8 cellular contexts compared by ENCODE assay signal in the genomic region with DNA sequence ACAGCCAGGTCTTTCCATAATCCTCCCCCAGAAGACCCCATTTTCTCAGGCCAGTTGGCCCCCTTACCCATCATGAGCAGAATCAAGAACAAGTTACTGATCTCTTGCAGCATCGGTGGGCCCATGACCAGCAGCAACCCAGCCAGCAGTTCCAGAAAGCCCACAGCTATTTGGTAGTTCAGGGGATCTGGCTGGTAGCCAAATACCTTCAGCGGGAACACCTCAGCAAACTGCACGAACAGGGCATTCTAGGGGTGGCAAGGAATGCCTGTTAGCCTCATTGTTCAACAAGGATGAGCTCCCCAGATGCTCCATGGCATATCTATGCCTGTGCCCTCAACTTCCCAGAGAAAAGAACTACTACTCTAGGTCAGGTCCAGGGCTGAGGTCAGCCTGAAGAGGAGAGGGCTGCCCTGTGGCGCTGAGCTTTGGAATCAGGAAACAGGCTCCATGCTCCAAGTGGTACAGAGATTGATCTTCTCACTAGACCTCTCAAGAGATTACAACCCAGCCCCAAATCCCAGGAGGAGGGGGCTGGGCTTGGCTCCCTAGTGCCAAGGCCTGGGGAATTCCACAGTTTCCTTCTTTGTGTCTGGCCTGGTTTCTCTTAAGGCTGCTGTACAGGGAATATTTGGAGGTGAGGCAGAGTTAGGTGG. TPM values are rescaled to one million over a fixed set of nuclear protein-coding genes. Genes with fewer than 3 reads are reported as not detected.
DNase-seq lines count a peak whose midpoint lies in the region; ATAC-seq and TF ChIP-seq lines count a peak whose summit lies in the region.

No MANE protein-coding gene starts in this region.

- H3K27me3 ChIP-seq in DND-41 (ENCODE audit: insufficient read depth, low read length, poor library complexity) (no peaks in the 10 kb centered on the region), OCI-LY1 (ENCODE audit: insufficient read depth, low read length) (no peaks in the 10 kb centered on the region), parathyroid adenoma (ENCODE audit: control insufficient read depth, insufficient read depth, low read length) (no peaks in the 10 kb centered on the region)

- H3K36me3 ChIP-seq in DND-41 (ENCODE audit: insufficient read depth, low read length) (peaks cover 11% of the 10 kb centered on the region), OCI-LY1 (ENCODE audit: insufficient read depth, low read length) (peaks cover 17% of the 10 kb centered on the region), parathyroid adenoma (ENCODE audit: control insufficient read depth, insufficient read depth, low read length) (no peaks in the 10 kb centered on the region)

- DNase-seq in DND-41: no peak
- no peak for DNase-seq in endothelial cell (ENCODE audit: low spot score)
- no peak for DNase-seq in MV-4-11 (lab: John Stamatoyannopoulos, UW)

- H2AFZ ChIP-seq in DND-41 (ENCODE audit: low read depth, low read length) (peak overlapping the region; percentile 100; the same call in 1 of the 2 replicates), OCI-LY1 (ENCODE audit: low read length) (no peak overlapping the region), parathyroid adenoma (no peak overlapping the region)

- no peaks in the 10 kb centered on the region for H3F3A ChIP-seq in OCI-LY1 (ENCODE audit: insufficient read depth, low read length)

- H3K4me1 ChIP-seq in DND-41 (ENCODE audit: insufficient read depth, low read length) (peaks cover 31% of the 10 kb centered on the region), OCI-LY1 (ENCODE audit: insufficient read depth, low read length, severe bottlenecking) (peaks cover 34% of the 10 kb centered on the region), parathyroid adenoma (peaks cover 8% of the 10 kb centered on the region)

- peak overlapping the region; percentile 90 for H3K27ac ChIP-seq in DND-41 (ENCODE audit: low read length)
- H3K27ac ChIP-seq in OCI-LY1 (ENCODE audit: low read depth, low read length, poor library complexity, severe bottlenecking): no peak overlapping the region
- H3K27ac ChIP-seq in parathyroid adenoma: peak overlapping the region; percentile 83

- H3K36me3 Mint-ChIP-seq in endothelial cell (ENCODE audit: low read depth, unreplicated experiment): no peaks in the 10 kb centered on the region

- H4K20me1 ChIP-seq in DND-41 (ENCODE audit: insufficient read depth, low read length) (no peaks in the 10 kb centered on the region), OCI-LY1 (ENCODE audit: insufficient read depth, low read length) (no peaks in the 10 kb centered on the region)

- H3K79me2 ChIP-seq in DND-41 (ENCODE audit: insufficient read depth, low read length): peaks cover 26% of the 10 kb centered on the region
- H3K79me2 ChIP-seq in OCI-LY1 (ENCODE audit: insufficient read depth, low read length): no peaks in the 10 kb centered on the region
- no peaks in the 10 kb centered on the region for H3K79me2 ChIP-seq in parathyroid adenoma

- H3K4me2 ChIP-seq in DND-41 (ENCODE audit: insufficient read depth, low read length) (peak overlapping the region; percentile 71), OCI-LY1 (ENCODE audit: low read length) (peak overlapping the region; percentile 98), parathyroid adenoma (ENCODE audit: low read length) (peak overlapping the region; percentile 75)

- H3K9ac ChIP-seq in DND-41 (ENCODE audit: low read depth, low read length) (peak overlapping the region; percentile 80), OCI-LY1 (ENCODE audit: low read length) (peak overlapping the region; percentile 82), parathyroid adenoma (no peak overlapping the region)

- H3K9me3 Mint-ChIP-seq in endothelial cell (ENCODE audit: unreplicated experiment): no peaks in the 10 kb centered on the region

- ATAC-seq in DND-41 (ENCODE audit: insufficient read depth, low read depth) (no peak), GM18519 (IDR thresholded peaks at IDR 0.05; ENCODE audit: low FRiP score, unreplicated experiment) (no peak), GM19324 (IDR thresholded peaks at IDR 0.05; ENCODE audit: low FRiP score, unreplicated experiment) (no peak), HG03135 (IDR thresholded peaks at IDR 0.05; ENCODE audit: unreplicated experiment) (no peak)

- peaks cover 24% of the 10 kb centered on the region for H3K4me1 Mint-ChIP-seq in endothelial cell (ENCODE audit: unreplicated experiment)

- H3K9me3 ChIP-seq in DND-41 (ENCODE audit: insufficient read depth, low read length, severe bottlenecking): no peaks in the 10 kb centered on the region
- no peaks in the 10 kb centered on the region for H3K9me3 ChIP-seq in OCI-LY1 (ENCODE audit: low read length)
- H3K9me3 ChIP-seq in parathyroid adenoma (ENCODE audit: control insufficient read depth, low read length): no peaks in the 10 kb centered on the region

- no peak for TF ChIP-seq CTCF in DND-41 (IDR thresholded peaks at IDR 0.05; ENCODE audit: borderline replicate concordance, extremely low read depth, low read length, poor library complexity, severe bottlenecking)
- TF ChIP-seq CTCF in OCI-LY1 (IDR thresholded peaks at IDR 0.05; ENCODE audit: low read length): no peak
- no peak for TF ChIP-seq CTCF in endothelial cell (IDR thresholded peaks at IDR 0.05; ENCODE audit: unreplicated experiment)
- no peak for TF ChIP-seq CTCF in parathyroid adenoma (IDR thresholded peaks at IDR 0.05)

- peaks cover 9% of the 10 kb centered on the region for H3K27me3 Mint-ChIP-seq in endothelial cell (ENCODE audit: unreplicated experiment)

- H3K9me2 ChIP-seq in OCI-LY1 (ENCODE audit: low read depth, low read length): no peaks in the 10 kb centered on the region

- H3K4me3 Mint-ChIP-seq in endothelial cell (ENCODE audit: unreplicated experiment): peak overlapping the region; percentile 98

- peak overlapping the region; percentile 56 to 94; a peak in 3 of 4 replicates for H3K4me3 ChIP-seq in DND-41 (ENCODE audit: low read depth in 1 of 2, low read length in 2 of 2)
- peak overlapping the region; percentile 78 for H3K4me3 ChIP-seq in OCI-LY1 (ENCODE audit: low read depth, low read length, poor library complexity, severe bottlenecking)
- H3K4me3 ChIP-seq in parathyroid adenoma (ENCODE audit: low read depth, low read length): peak overlapping the region; percentile 66

- peak overlapping the region; percentile 96 for H3K27ac Mint-ChIP-seq in endothelial cell (ENCODE audit: unreplicated experiment)

RNA-seq across cellular contexts. Expression of gene TMEM35B, which starts 1.3 kb away (rescaled TPM):
- total RNA-seq in endothelial cell (ENCODE audit: unreplicated experiment): 18.9 TPM

RNA-seq across cellular contexts. Expression of gene ZMYM6, which starts 47.9 kb away (rescaled TPM):
- total RNA-seq in endothelial cell (ENCODE audit: unreplicated experiment): 12.1 TPM

RNA-seq across cellular contexts. Expression of gene DLGAP3, which starts 54.4 kb away (rescaled TPM):
- total RNA-seq in endothelial cell (ENCODE audit: unreplicated experiment): 9.1 TPM
